In the genomic region with DNA sequence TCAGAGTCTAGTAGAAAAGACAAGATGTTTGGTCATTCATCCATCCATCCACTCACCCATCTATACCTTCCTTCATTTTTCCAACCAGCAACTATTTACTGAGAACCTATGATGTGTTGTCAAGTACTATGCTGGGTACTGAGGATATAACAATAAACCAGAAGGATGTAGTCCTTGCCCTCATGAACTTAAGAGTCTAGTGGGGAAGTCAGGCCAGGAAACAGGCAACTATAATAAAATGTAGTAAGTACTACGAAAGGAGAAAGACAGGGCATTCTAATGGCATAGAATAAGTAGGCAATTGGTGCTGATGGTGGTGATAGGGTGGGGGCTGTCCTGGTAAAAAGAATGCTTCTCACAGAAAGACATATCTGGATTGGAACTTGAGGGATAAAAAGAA, we compare ENCODE assay signal across 1 cellular context.
TF ChIP-seq lines count a peak whose summit lies in the region.

No MANE protein-coding gene starts in this region.

TF ChIP-seq in GM23338, 12 proteins besides CTCF, POLR2A, EP300 and RAD21 (continued from another document):
- no peak for TF ChIP-seq ZNF462 (CRISPR knock-in tag; IDR thresholded peaks at IDR 0.05)
- TF ChIP-seq REST (IDR thresholded peaks at IDR 0.05; ENCODE audit: unreplicated experiment) = no peak
- TF ChIP-seq POLR2AphosphoS5 (IDR thresholded peaks at IDR 0.05; ENCODE audit: low read depth) = no peak
